ENCODE assay signal across 12 cellular contexts in genomic region chr12:45587877-45588530, GRCh38.
DNase-seq lines count a peak whose midpoint lies in the region; ATAC-seq, FAIRE-seq and TF ChIP-seq lines count a peak whose summit lies in the region.
"Had no signal": no experiment of that assay in that cellular context is flagged by ENCODE, and none has a peak within 500 bp of the region (broad histone marks: within the 10 kb centered on the region; RNA-seq: fewer than 3 reads in every experiment).

No MANE protein-coding gene starts in this region.

- 0 out of 2 replicates have a peak overlapping the region, but pooled peaks have one; percentile 10 for H3K4me2 ChIP-seq in PC-3 (ENCODE audit: low read length)

- H3F3A ChIP-seq in PC-3 (ENCODE audit: low read length, unreplicated experiment), result no peaks in the 10 kb centered on the region

- H3K4me3 ChIP-seq in PC-3 (ENCODE audit: low read length) (no peak overlapping the region), esophagus muscularis mucosa (no peak overlapping the region), pancreas (no peak overlapping the region), thyroid gland (replicated peaks in 1 of 3) (no peak overlapping the region)

- H3K27ac ChIP-seq in PC-3 (ENCODE audit: low read length) (no peak overlapping the region), esophagus muscularis mucosa (replicated peaks in 1 of 4) (no peak overlapping the region), pancreas (no peak overlapping the region), thyroid gland (no peak overlapping the region)

- H4K20me1 ChIP-seq in PC-3 (ENCODE audit: low read length), result no peaks in the 10 kb centered on the region

- no peak overlapping the region for H3K9ac ChIP-seq in PC-3 (ENCODE audit: low read length)

- H3K9me3 ChIP-seq in PC-3 (ENCODE audit: low read length) (no peaks in the 10 kb centered on the region), esophagus muscularis mucosa (no peaks in the 10 kb centered on the region), pancreas (no peaks in the 10 kb centered on the region), thyroid gland (no peaks in the 10 kb centered on the region)
- H3K9me3 ChIP-seq: BE2C had no signal

- FAIRE-seq in pancreas (lab: Jason Lieb, UNC), result no peak

- WGBS in esophagus muscularis mucosa, result 89% methylated on average over 3 of the region's 3 CpGs
- 77 to 83% methylated on average over 3 of the region's 3 CpGs for WGBS in pancreas, 2 donors
- 82 to 90% methylated on average over 3 of the region's 3 CpGs for WGBS in thyroid gland, 2 donors

- no peaks in the 10 kb centered on the region for H3K9me2 ChIP-seq in PC-3 (replicated peaks; ENCODE audit: low read length)

- H3K79me2 ChIP-seq in PC-3 (ENCODE audit: low read length), result no peaks in the 10 kb centered on the region

- TF ChIP-seq CTCF in GM12872 (IDR thresholded peaks at IDR 0.05; ENCODE audit: insufficient read depth, low read depth, low read length) (0 out of 3 replicates have a peak, but pooled peaks have one; percentile 4), PC-3 (conservative IDR thresholded peaks at IDR 0.05; ENCODE audit: low read depth, low read length) (peak; percentile 43; the same call in 1 of the 2 replicates), esophagus muscularis mucosa (IDR thresholded peaks at IDR 0.05) (no peak), pancreas (IDR thresholded peaks at IDR 0.05) (no peak), thyroid gland (IDR thresholded peaks at IDR 0.05) (no peak)

- no peak for TF ChIP-seq EP300 in esophagus muscularis mucosa (IDR thresholded peaks at IDR 0.05)

- CTCF ChIA-PET in PC-3 (lab: Charles Lee), result interaction anchor here (0.6 kb wide), 1 partner anchor 58 kb away, joined by 4 read pairs; no protein-coding TSS in a partner anchor

- peaks cover 8% of the 10 kb centered on the region; the same call in 1 of the 2 replicates for H3K4me1 ChIP-seq in PC-3 (ENCODE audit: insufficient read depth, low read length)
- no peaks in the 10 kb centered on the region for H3K4me1 ChIP-seq in esophagus muscularis mucosa
- peaks cover 0 to under 1% (median 0%) of the 10 kb centered on the region in 3 donors for H3K4me1 ChIP-seq in pancreas
- no peaks in the 10 kb centered on the region for H3K4me1 ChIP-seq in thyroid gland
- H3K4me1 ChIP-seq: BE2C had no signal

- POLR2A ChIA-PET in PC-3 (lab: Charles Lee; ENCODE audit: unreplicated experiment), result no interaction called here

- DNase-seq in PC-3 (peak; percentile 38), esophagus muscularis mucosa (ENCODE audit: extremely low spot score) (peak; percentile 55), pancreas (no peak), NCI-H2107 treated with DMSO at 0.1 percent for 48 hours (lab: John Stamatoyannopoulos, UW; ENCODE audit: unreplicated experiment) (no peak), NCI-H510A (lab: John Stamatoyannopoulos, UW) (no peak), thyroid gland (no peak)
- DNase-seq: BE2C, DMS 273 treated with DMSO at 0.1 percent for 48 hours, erythroblast, natural killer cell, NCI-H146 had no signal

- H2AFZ ChIP-seq in PC-3 (ENCODE audit: low read length), result no peak overlapping the region

- no peaks in the 10 kb centered on the region for H3K36me3 ChIP-seq in PC-3 (ENCODE audit: low read depth, low read length)
- no peaks in the 10 kb centered on the region for H3K36me3 ChIP-seq in esophagus muscularis mucosa
- H3K36me3 ChIP-seq in pancreas, result no peaks in the 10 kb centered on the region
- H3K36me3 ChIP-seq in thyroid gland, result no peaks in the 10 kb centered on the region
- H3K36me3 ChIP-seq: BE2C had no signal

- intact Hi-C loops in PC-3 (cut with micrococcal nuclease) (no loop called here), esophagus muscularis mucosa (cut with DNase I) (no loop called here), pancreas (cut with DNase I) (no loop called here), thyroid gland (cut with DNase I) (no loop called here)

- no TSS peak for BruUV-seq in PC-3 (replicated peaks; lab: Mats Ljungman, UMichigan)

- peak; percentile 65 for ATAC-seq in PC-3
- ATAC-seq in pancreas, result peak; percentile 38 to 70 (median 57)
- ATAC-seq: natural killer cell had no signal

- no peaks in the 10 kb centered on the region for H3K27me3 ChIP-seq in PC-3 (ENCODE audit: low read length)
- no peaks in the 10 kb centered on the region for H3K27me3 ChIP-seq in esophagus muscularis mucosa
- H3K27me3 ChIP-seq in pancreas, result no peaks in the 10 kb centered on the region
- no peaks in the 10 kb centered on the region for H3K27me3 ChIP-seq in thyroid gland

- TF ChIP-seq POLR2A in esophagus muscularis mucosa (IDR thresholded peaks at IDR 0.05; ENCODE audit: low read depth) (no peak), thyroid gland (IDR thresholded peaks at IDR 0.05) (no peak)

Comparison
In these comparisons a context has a peak if more than half of its experiments do, and no peak if none do; other contexts are left out.
1. CTCF ChIP-seq: peak in GM12872 (single experiment) and PC-3 (single experiment); none in esophagus muscularis mucosa (0 of 3), pancreas (0 of 4) and thyroid gland (0 of 6).
2. DNase-seq: peak in PC-3 (single experiment) and esophagus muscularis mucosa (single experiment); none in pancreas (0 of 6), NCI-H2107 treated with DMSO at 0.1 percent for 48 hours (single experiment), NCI-H510A (single experiment) and thyroid gland (0 of 2).